17 cellular contexts compared by ENCODE assay signal in the genomic region with DNA sequence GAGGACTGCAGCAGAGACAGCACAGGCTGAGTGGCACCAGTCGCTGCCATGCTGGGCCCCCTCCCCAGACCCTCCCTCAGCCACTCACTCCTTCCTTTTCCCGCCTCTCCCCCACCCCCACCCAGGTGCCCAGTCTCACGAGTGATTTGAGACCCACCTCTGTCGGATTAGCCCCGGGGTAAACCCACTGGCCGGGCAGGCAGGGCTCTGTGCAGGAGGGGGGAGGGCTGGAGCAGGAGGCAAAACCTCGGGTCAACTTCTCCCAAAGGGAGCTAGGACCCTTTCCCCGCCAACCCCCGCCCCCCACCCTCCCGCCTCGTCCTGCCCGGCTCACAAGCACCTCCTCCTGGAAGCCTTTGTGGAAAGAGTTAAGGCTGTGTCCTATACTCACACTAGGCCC. TPM values are rescaled to one million over a fixed set of nuclear protein-coding genes. Genes with fewer than 3 reads are reported as not detected.
A peak's percentile ranks its signal among the peaks of the same experiment; 100 is the strongest.
DNase-seq lines count a peak whose midpoint lies in the region; ATAC-seq and TF ChIP-seq lines count a peak whose summit lies in the region.
"Had no signal": no experiment of that assay in that cellular context is flagged by ENCODE, and none has a peak within 500 bp of the region (broad histone marks: within the 10 kb centered on the region; RNA-seq: fewer than 3 reads in every experiment).

No MANE protein-coding gene starts in this region.

- H3K27ac ChIP-seq in RWPE1 = peak overlapping the region; percentile 74
- H3K27ac ChIP-seq in esophagus squamous epithelium = peak overlapping the region in 3 of 4 donors; percentile 93 to 99 (median 98)
- H3K27ac ChIP-seq: right lobe of liver, SJCRH30, VCaP had no signal

- no peak overlapping the region for H3K4me3 Mint-ChIP-seq in activated CD4-positive, alpha-beta T cell treated with anti-CD3 and anti-CD28 coated beads for 36 hours
- no peak overlapping the region for H3K4me3 Mint-ChIP-seq in progenitor cell of endocrine pancreas (ENCODE audit: low read depth)
- H3K4me3 Mint-ChIP-seq: CD8-positive, alpha-beta T cell had no signal

- H3K4me3 ChIP-seq in esophagus squamous epithelium = no peak overlapping the region
- H3K4me3 ChIP-seq: right lobe of liver, SJCRH30 had no signal

- H3K4me1 ChIP-seq in esophagus squamous epithelium = peaks cover 39 to 83% (median 49%) of the 10 kb centered on the region in 3 donors

- intact Hi-C loops in activated CD4-positive, alpha-beta T cell treated with anti-CD3 and anti-CD28 coated beads for 36 hours (cut with DNase I, micrococcal nuclease) = loop anchor here in 1 of 2 experiments (5.0 to 10.0 kb wide), 2 partner anchors 393 to 890 kb away; a partner anchor contains a TSS
- intact Hi-C loops in esophagus squamous epithelium (cut with DNase I) = no loop called here

- peaks cover 70% of the 10 kb centered on the region for H3K36me3 Mint-ChIP-seq in activated CD4-positive, alpha-beta T cell treated with anti-CD3 and anti-CD28 coated beads for 36 hours (ENCODE audit: low read depth)
- peaks cover 13% of the 10 kb centered on the region for H3K36me3 Mint-ChIP-seq in progenitor cell of endocrine pancreas (ENCODE audit: insufficient read depth)

- H3K9me3 ChIP-seq in esophagus squamous epithelium = no peaks in the 10 kb centered on the region
- H3K9me3 ChIP-seq: right lobe of liver, SJCRH30 had no signal

- ATAC-seq in activated CD4-positive, alpha-beta T cell treated with anti-CD3 and anti-CD28 coated beads for 36 hours = no peak
- ATAC-seq: CD8-positive, alpha-beta T cell; right lobe of liver had no signal

- H3K27me3 Mint-ChIP-seq in activated CD4-positive, alpha-beta T cell treated with anti-CD3 and anti-CD28 coated beads for 36 hours = no peaks in the 10 kb centered on the region
- no peaks in the 10 kb centered on the region for H3K27me3 Mint-ChIP-seq in progenitor cell of endocrine pancreas

- peaks cover 71% of the 10 kb centered on the region for H3K4me1 Mint-ChIP-seq in activated CD4-positive, alpha-beta T cell treated with anti-CD3 and anti-CD28 coated beads for 36 hours
- peaks cover 50% of the 10 kb centered on the region for H3K4me1 Mint-ChIP-seq in progenitor cell of endocrine pancreas (ENCODE audit: low read depth)

- TF ChIP-seq CTCF in RWPE1 (conservative IDR thresholded peaks at IDR 0.05; ENCODE audit: low read depth) = no peak
- no peak for TF ChIP-seq CTCF in esophagus squamous epithelium (IDR thresholded peaks at IDR 0.05)
- TF ChIP-seq CTCF in progenitor cell of endocrine pancreas (IDR thresholded peaks at IDR 0.05; ENCODE audit: unreplicated experiment) = no peak

- no peaks in the 10 kb centered on the region for H3K27me3 ChIP-seq in esophagus squamous epithelium
- H3K27me3 ChIP-seq: right lobe of liver, SJCRH30 had no signal

- WGBS in esophagus squamous epithelium, 2 donors = 29 to 100% methylated on average over 1 to 3 of the region's 12 CpGs

- TF ChIP-seq POLR2A in esophagus squamous epithelium (IDR thresholded peaks at IDR 0.05) = no peak

- CTCF ChIA-PET in activated CD4-positive, alpha-beta T cell treated with anti-CD3 and anti-CD28 coated beads for 36 hours (lab: Charles Lee) = no interaction called here
- CTCF ChIA-PET in RWPE1 (lab: Yijun Ruan, JAX) = interaction anchor here (0.5 kb wide), 1 partner anchor 377 kb away, joined by 5 read pairs; no protein-coding TSS in a partner anchor

- H3K36me3 ChIP-seq in esophagus squamous epithelium = peaks cover 23 to 39% (median 23%) of the 10 kb centered on the region in 3 donors

- peak overlapping the region; percentile 27 for H3K27ac Mint-ChIP-seq in activated CD4-positive, alpha-beta T cell treated with anti-CD3 and anti-CD28 coated beads for 36 hours
- H3K27ac Mint-ChIP-seq in progenitor cell of endocrine pancreas = peak overlapping the region; percentile 85
- H3K27ac Mint-ChIP-seq: CD8-positive, alpha-beta T cell had no signal

- DNase-seq in activated CD4-positive, alpha-beta T cell treated with anti-CD3 and anti-CD28 coated beads for 36 hours = no peak
- DNase-seq in activated CD4-positive, alpha-beta T cell treated with anti-CD3 and anti-CD28 coated beads, Interleukin-2, amount 50 U/mL, for 48 hours = no peak
- DNase-seq in RWPE1 (ENCODE audit: low spot score) (no peak), esophagus squamous epithelium (lab: John Stamatoyannopoulos, UW) (no peak), progenitor cell of endocrine pancreas (ENCODE audit: low spot score, unreplicated experiment) (no peak), midbrain (lab: John Stamatoyannopoulos, UW) (no peak), NCI-H1436 (lab: John Stamatoyannopoulos, UW) (no peak)
- DNase-seq in stimulated activated CD4-positive, alpha-beta T cell treated with anti-CD3 and anti-CD28 coated beads, Interleukin-2, amount 100 ng/mL, for 24 hours = no peak
- DNase-seq: CD8-positive, alpha-beta T cell; effector CD4-positive, alpha-beta T cell; foreskin melanocyte; islet precursor cell; NCI-H2107; NK-92 treated with Interleukin-12 subunit alpha and Interleukin-12 subunit beta, amount 100 ng/mL, for 24 hours; right lobe of liver; SJCRH30 had no signal

- POLR2A ChIA-PET in activated CD4-positive, alpha-beta T cell treated with anti-CD3 and anti-CD28 coated beads for 36 hours (lab: Charles Lee) = interaction anchor here (0.8 kb wide), 1 partner anchor 8 kb away, joined by 3 read pairs; no protein-coding TSS in a partner anchor
- POLR2A ChIA-PET in RWPE1 (lab: Yijun Ruan, JAX; ENCODE audit: low non-redundant PET) = no interaction called here

- no peaks in the 10 kb centered on the region for H3K9me3 Mint-ChIP-seq in activated CD4-positive, alpha-beta T cell treated with anti-CD3 and anti-CD28 coated beads for 36 hours (ENCODE audit: low read depth)
- no peaks in the 10 kb centered on the region for H3K9me3 Mint-ChIP-seq in progenitor cell of endocrine pancreas (ENCODE audit: low read depth)
- H3K9me3 Mint-ChIP-seq: CD8-positive, alpha-beta T cell had no signal

RNA-seq across cellular contexts. Expression of a gene that starts 3.5 kb away (rescaled TPM):
- total RNA-seq in activated CD4-positive, alpha-beta T cell treated with anti-CD3 and anti-CD28 coated beads for 36 hours = 10 to 100 TPM; 81.9 to 89.7 TPM
- total RNA-seq in esophagus squamous epithelium = 10 to 100 TPM; 39.5 to 45.8 (median 42.3) TPM
- 35.9 and 43.2 TPM in 2 replicates for total RNA-seq in progenitor cell of endocrine pancreas

RNA-seq across cellular contexts. Expression of a gene that starts 7.1 kb away (rescaled TPM):
- total RNA-seq in activated CD4-positive, alpha-beta T cell treated with anti-CD3 and anti-CD28 coated beads for 36 hours = 100 to 1,000 TPM; 312 to 358 TPM
- 100 to 1,000 TPM; 180 to 278 (median 236) TPM for total RNA-seq in esophagus squamous epithelium
- 280 and 288 TPM in 2 replicates for total RNA-seq in progenitor cell of endocrine pancreas

RNA-seq across cellular contexts. Expression of a gene that starts 15.8 kb away (rescaled TPM):
- total RNA-seq in activated CD4-positive, alpha-beta T cell treated with anti-CD3 and anti-CD28 coated beads for 36 hours = 10 to 100 TPM; 48.4 to 65.2 TPM
- total RNA-seq in esophagus squamous epithelium (10 to 100 TPM; 22.3 to 32.8 (median 28.4) TPM), progenitor cell of endocrine pancreas (36.9 and 38.9 TPM in 2 replicates)

RNA-seq across cellular contexts. Expression of a gene that starts 16.1 kb away (rescaled TPM):
- total RNA-seq in activated CD4-positive, alpha-beta T cell treated with anti-CD3 and anti-CD28 coated beads for 36 hours = 10 to 100 TPM; 31.0 to 40.5 TPM
- 10 to 100 TPM in 3 of 4 donors, 1 to 10 TPM in 1; 9.7 to 44.9 (median 17.6) TPM for total RNA-seq in esophagus squamous epithelium
- total RNA-seq in progenitor cell of endocrine pancreas = 40.0 and 42.4 TPM in 2 replicates

RNA-seq across cellular contexts. Expression of a gene that starts 23.0 kb away (rescaled TPM):
- total RNA-seq in activated CD4-positive, alpha-beta T cell treated with anti-CD3 and anti-CD28 coated beads for 36 hours = 100 to 1,000 TPM in 1 of 2 experiments, 10 to 100 TPM in 1; 80.4 to 110 TPM
- total RNA-seq in esophagus squamous epithelium (10 to 100 TPM; 35.6 to 42.6 (median 38.3) TPM), progenitor cell of endocrine pancreas (93.2 TPM in 2 replicates)
